In the genomic region with DNA sequence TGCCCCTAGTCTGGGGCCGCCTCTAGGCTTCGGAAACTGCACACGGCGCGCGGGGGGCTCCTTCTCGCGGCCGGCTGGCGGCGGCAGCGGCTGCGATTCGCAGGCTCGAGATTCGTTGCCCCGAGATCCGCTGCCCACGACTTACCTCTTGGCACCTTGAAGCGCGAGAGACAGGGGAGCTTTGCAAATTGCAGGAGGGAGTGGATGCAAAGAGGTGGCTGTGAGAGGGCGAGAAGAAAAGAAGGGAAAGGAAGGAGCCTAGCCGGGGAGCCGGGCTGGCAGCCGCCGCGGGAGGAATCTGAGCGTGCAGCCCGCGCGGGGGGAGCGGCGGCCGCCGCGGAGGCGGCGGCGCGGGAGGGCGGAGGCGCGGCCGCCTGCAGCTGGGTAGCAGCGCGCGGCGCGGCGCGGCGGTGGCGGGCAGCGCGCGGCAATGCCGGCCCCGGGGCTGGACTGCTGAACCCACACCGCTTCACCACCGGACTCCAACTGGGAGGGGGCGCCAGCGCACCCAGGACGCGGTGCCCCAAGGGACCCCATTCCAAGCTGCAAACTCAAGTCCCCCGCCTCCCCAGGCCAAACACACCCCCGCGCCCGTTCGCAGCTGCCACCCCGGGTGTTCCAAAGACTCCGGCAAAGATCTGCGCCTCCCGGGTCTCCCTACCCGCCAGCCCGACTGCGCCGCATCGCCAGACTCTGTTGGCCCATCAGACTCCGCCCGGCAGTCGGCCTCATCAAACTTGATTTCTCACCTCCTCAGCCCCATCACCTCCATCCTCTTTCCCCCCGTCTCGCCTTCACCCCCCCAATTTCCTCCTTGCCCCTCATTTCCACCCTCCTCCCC, we compare ENCODE assay signal across 8 cellular contexts. TPM values are rescaled to one million over a fixed set of nuclear protein-coding genes. Genes with fewer than 3 reads are reported as not detected.
DNase-seq lines count a peak whose midpoint lies in the region; ATAC-seq and TF ChIP-seq lines count a peak whose summit lies in the region.

No MANE protein-coding gene starts in this region.

- WGBS in stomach, 5 donors: 0 to 1% (median 1%) methylated on average over 52 to 83 of the region's 83 CpGs

- peak overlapping the region; percentile 49 for H3K27ac ChIP-seq in A673 (ENCODE audit: low read depth, low read length, poor library complexity, severe bottlenecking)
- H3K27ac ChIP-seq in stomach: peak overlapping the region; percentile 76 to 87 (median 82)

- H3K4me3 Mint-ChIP-seq in activated T-cell treated with anti-CD3 and anti-CD28 coated beads, Interleukin-2, amount 50 U/mL, for 72 hours: peak overlapping the region; percentile 98 to 99

- peak; percentile 54 for ATAC-seq in GM19324 (IDR thresholded peaks at IDR 0.05; ENCODE audit: low FRiP score, unreplicated experiment)
- ATAC-seq in activated T-cell treated with anti-CD3 and anti-CD28 coated beads, Interleukin-2, amount 50 U/mL, for 72 hours (replicated peaks in 1 of 2): peak; percentile 36 to 41

- DNase-seq in A673 (ENCODE audit: low spot score) (peak; percentile 72), NT2/D1 (ENCODE audit: low read depth, low spot score) (no peak), fibroblast of gingiva (ENCODE audit: low read depth) (peak; percentile 86), myocyte (ENCODE audit: low read depth) (peak; percentile 88), stomach (peak; percentile 57), NCI-H446 (lab: John Stamatoyannopoulos, UW) (no peak)
- DNase-seq in activated T-cell treated with anti-CD3 and anti-CD28 coated beads, Interleukin-2, amount 50 U/mL, for 72 hours: peak; percentile 66 to 69

- H3K9me3 ChIP-seq in A673 (ENCODE audit: low read depth, low read length, poor library complexity, severe bottlenecking): no peaks in the 10 kb centered on the region
- no peaks in the 10 kb centered on the region for H3K9me3 ChIP-seq in NT2/D1 (ENCODE audit: insufficient read depth, low read length)
- no peaks in the 10 kb centered on the region for H3K9me3 ChIP-seq in stomach

- H3K27me3 Mint-ChIP-seq in activated T-cell treated with anti-CD3 and anti-CD28 coated beads, Interleukin-2, amount 50 U/mL, for 72 hours (ENCODE audit: low read depth): no peaks in the 10 kb centered on the region

- H3K4me3 ChIP-seq in A673 (ENCODE audit: low read depth, low read length, poor library complexity, severe bottlenecking): peak overlapping the region; percentile 86
- H3K4me3 ChIP-seq in NT2/D1 (ENCODE audit: insufficient read length, low read depth): peak overlapping the region; percentile 61
- H3K4me3 ChIP-seq in stomach: peak overlapping the region; percentile 56 to 73 (median 63)

- peaks cover 47% of the 10 kb centered on the region for H3K4me1 Mint-ChIP-seq in activated T-cell treated with anti-CD3 and anti-CD28 coated beads, Interleukin-2, amount 50 U/mL, for 72 hours (ENCODE audit: low read depth)

- TF ChIP-seq EP300 in stomach (IDR thresholded peaks at IDR 0.05): no peak

- peak overlapping the region; percentile 99 for H3K27ac Mint-ChIP-seq in activated T-cell treated with anti-CD3 and anti-CD28 coated beads, Interleukin-2, amount 50 U/mL, for 72 hours

- TF ChIP-seq CTCF in A673 (conservative IDR thresholded peaks at IDR 0.05; ENCODE audit: low read depth, low read length) (peak; percentile 55), stomach (IDR thresholded peaks at IDR 0.05) (peak in 1 of 7 experiments; percentile 10)

- no peaks in the 10 kb centered on the region for H3K9me3 Mint-ChIP-seq in activated T-cell treated with anti-CD3 and anti-CD28 coated beads, Interleukin-2, amount 50 U/mL, for 72 hours

- peak overlapping the region; percentile 64 for H3K9ac ChIP-seq in NT2/D1 (ENCODE audit: insufficient read length, low read depth)

- CTCF ChIA-PET in A673 (lab: Charles Lee): interaction anchor here (0.6 to 1.0 kb wide), 3 partner anchors 293 to 1577 kb away, joined by 3 to 5 read pairs (median 3); no protein-coding TSS in a partner anchor

- TF ChIP-seq POLR2A in stomach (IDR thresholded peaks at IDR 0.05): no peak

- H3K36me3 ChIP-seq in A673 (ENCODE audit: insufficient read depth, low read length, poor library complexity, severe bottlenecking) (no peaks in the 10 kb centered on the region), NT2/D1 (ENCODE audit: insufficient read depth, insufficient read length, low read length) (no peaks in the 10 kb centered on the region), stomach (no peaks in the 10 kb centered on the region)

- BruUV-seq in A673 (replicated peaks; lab: Mats Ljungman, UMichigan): no TSS peak

- peaks cover 13% of the 10 kb centered on the region for H3K4me1 ChIP-seq in A673 (ENCODE audit: insufficient read depth, low read length, poor library complexity, severe bottlenecking)
- no peaks in the 10 kb centered on the region for H3K4me1 ChIP-seq in NT2/D1 (ENCODE audit: insufficient read depth, insufficient read length)
- peaks cover 32 to 51% (median 48%) of the 10 kb centered on the region in 4 donors for H3K4me1 ChIP-seq in stomach

- POLR2A ChIA-PET in A673 (lab: Charles Lee; ENCODE audit: low non-redundant PET): interaction anchor here (0.9 kb wide), 1 partner anchor 828 kb away, joined by 11 read pairs; no protein-coding TSS in a partner anchor

- peaks cover 12 to 14% of the 10 kb centered on the region in 2 donors for H3K36me3 Mint-ChIP-seq in activated T-cell treated with anti-CD3 and anti-CD28 coated beads, Interleukin-2, amount 50 U/mL, for 72 hours (ENCODE audit: insufficient read depth in 2 of 2)

- H3K27me3 ChIP-seq in A673 (replicated peaks; ENCODE audit: insufficient read depth, low read depth, low read length, poor library complexity) (peaks cover 11% of the 10 kb centered on the region), NT2/D1 (ENCODE audit: insufficient read depth, insufficient read length) (peaks cover 74% of the 10 kb centered on the region), stomach (peaks cover 3 to 81% (median 49%) of the 10 kb centered on the region in 3 donors)

- intact Hi-C loops in A673 (cut with micrococcal nuclease; ENCODE audit: unreplicated experiment) (loop anchor here (5.0 kb wide), 1 partner anchor 290 kb away; no protein-coding TSS in a partner anchor), stomach (cut with DNase I; ENCODE audit: low total_unique reads) (no loop called here)

RNA-seq across cellular contexts. Expression of gene SUPT3H, which starts 44.2 kb away (rescaled TPM):
- total RNA-seq in A673 (2021): 10.8 and 14.2 TPM in 2 replicates
- total RNA-seq in activated T-cell treated with anti-CD3 and anti-CD28 coated beads, Interleukin-2, amount 50 U/mL, for 72 hours: 10 to 100 TPM; 18.5 to 19.4 TPM
- 3.4 and 7.8 TPM in 2 replicates for total RNA-seq in myocyte
- 7.6 TPM for polyA plus RNA-seq in myocyte (2012)
- 10 to 100 TPM in 1 of 5 donors, 1 to 10 TPM in 2, under 1 TPM in 1, not detected in 1; 0.29 to 16.2 (median 2.6) TPM for total RNA-seq in stomach
- polyA plus RNA-seq in stomach: 1 to 10 TPM; 4.0 to 5.0 (median 4.0) TPM

Comparison
In these comparisons a context has a peak if more than half of its experiments do, and no peak if none do; other contexts are left out.
1. DNase-seq: peak in A673 (single experiment), activated T-cell treated with anti-CD3 and anti-CD28 coated beads, Interleukin-2, amount 50 U/mL, for 72 hours (2 of 2), fibroblast of gingiva (single experiment), myocyte (single experiment) and stomach (single experiment); none in NT2/D1 (single experiment) and NCI-H446 (0 of 2).
2. Peak in every context shown above with its lines, with median percentiles within 50 percentile points of each other: H3K4me3 ChIP-seq.